In the genomic region with DNA sequence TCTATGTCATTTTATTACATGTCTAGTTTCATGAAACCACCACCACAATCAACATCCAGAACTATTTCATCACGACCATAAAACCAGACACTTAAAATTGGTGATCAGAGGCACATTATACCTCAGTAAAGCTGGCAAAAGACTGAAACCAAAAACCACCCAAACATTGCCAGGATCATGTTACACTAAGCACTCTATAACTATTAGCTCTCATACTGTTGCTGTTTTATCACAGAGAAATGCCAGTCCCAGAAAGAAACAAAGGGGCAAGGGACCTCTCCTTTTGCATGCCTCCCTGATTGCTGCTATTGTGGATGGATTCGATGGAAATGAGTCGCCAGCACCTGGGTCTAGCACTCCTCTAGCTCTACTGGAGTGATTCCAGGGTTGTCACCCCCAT, we compare ENCODE assay signal across 29 cellular contexts.
DNase-seq lines count a peak whose midpoint lies in the region; ATAC-seq, FAIRE-seq and TF ChIP-seq lines count a peak whose summit lies in the region.
"Had no signal": no experiment of that assay in that cellular context is flagged by ENCODE, and none has a peak within 500 bp of the region (broad histone marks: within the 10 kb centered on the region; RNA-seq: fewer than 3 reads in every experiment).

No MANE protein-coding gene starts in this region.

- H3K4me3 Mint-ChIP-seq in effector memory CD8-positive, alpha-beta T cell: no peak overlapping the region
- H3K4me3 Mint-ChIP-seq: activated naive CD8-positive, alpha-beta T cell treated with anti-CD3 and anti-CD28 coated beads, Interleukin-2, amount 50 U/mL, for 24 hours; naive B cell had no signal

- no peak for FAIRE-seq in GM12892 (lab: Jason Lieb, UNC)
- FAIRE-seq: D721Med, GM12878, GM19239, TTC549 had no signal

- DNase-seq in NCI-H510A treated with DMSO at 0.1 percent for 48 hours (lab: John Stamatoyannopoulos, UW) (peak; percentile 29), NCI-H510A (lab: John Stamatoyannopoulos, UW) (no peak), NCI-H2081 (lab: John Stamatoyannopoulos, UW) (peak; percentile 33 to 71), NCI-H69 (lab: John Stamatoyannopoulos, UW) (peak; percentile 8), NCI-H526 (lab: John Stamatoyannopoulos, UW) (no peak), GM12892 (ENCODE audit: insufficient read length) (no peak), GM13977 (ENCODE audit: low spot score) (no peak)
- DNase-seq in effector memory CD8-positive, alpha-beta T cell: no peak
- DNase-seq: activated CD4-positive, alpha-beta T cell treated with anti-CD3 and anti-CD28 coated beads for 48 hours; activated effector memory CD4-positive, alpha-beta T cell treated with anti-CD3 and anti-CD28 coated beads, Interleukin-2, amount 50 U/mL, for 16 hours; activated naive CD8-positive, alpha-beta T cell treated with anti-CD3 and anti-CD28 coated beads, Interleukin-2, amount 50 U/mL, for 24 hours; body of pancreas; effector memory CD4-positive, alpha-beta T cell; GM23248; left cardiac atrium; mesenchymal stem cell; naive B cell; NCI-H226; occipital lobe; retina; spleen; stimulated activated CD4-positive, alpha-beta T cell treated with anti-CD3 and anti-CD28 coated beads, Interleukin-4, amount 100 ng/mL, for 4 hours; SW 1271; upper lobe of left lung had no signal

- no peak for TF ChIP-seq CTCF in GM13977 (IDR thresholded peaks at IDR 0.05; ENCODE audit: extremely low read depth, insufficient read depth, missing control alignments)

- H3K36me3 Mint-ChIP-seq in effector memory CD8-positive, alpha-beta T cell (ENCODE audit: insufficient read depth): no peaks in the 10 kb centered on the region
- H3K36me3 Mint-ChIP-seq: naive B cell had no signal

- H3K9me3 Mint-ChIP-seq in effector memory CD8-positive, alpha-beta T cell: no peaks in the 10 kb centered on the region
- H3K9me3 Mint-ChIP-seq: activated naive CD8-positive, alpha-beta T cell treated with anti-CD3 and anti-CD28 coated beads, Interleukin-2, amount 50 U/mL, for 24 hours had no signal

- no peaks in the 10 kb centered on the region for H3K4me1 Mint-ChIP-seq in effector memory CD8-positive, alpha-beta T cell (ENCODE audit: low read depth in 2 of 2)
- H3K4me1 Mint-ChIP-seq: activated naive CD8-positive, alpha-beta T cell treated with anti-CD3 and anti-CD28 coated beads, Interleukin-2, amount 50 U/mL, for 24 hours; naive B cell had no signal

- no peak for TF ChIP-seq POLR2A in GM12892 (IDR thresholded peaks at IDR 0.05; ENCODE audit: low read depth, low read length)

- H3K27ac Mint-ChIP-seq in effector memory CD8-positive, alpha-beta T cell: no peak overlapping the region
- H3K27ac Mint-ChIP-seq: activated naive CD8-positive, alpha-beta T cell treated with anti-CD3 and anti-CD28 coated beads, Interleukin-2, amount 50 U/mL, for 24 hours; naive B cell had no signal

- ATAC-seq in effector memory CD8-positive, alpha-beta T cell (replicated peaks): no peak
- ATAC-seq: activated naive CD8-positive, alpha-beta T cell treated with anti-CD3 and anti-CD28 coated beads, Interleukin-2, amount 50 U/mL, for 24 hours; body of pancreas; GM12878; Right ventricle myocardium inferior had no signal

- in situ Hi-C loops in GM13977 (cut with MboI; ENCODE audit: low pct_unique_long_range_greater_than_20kb, low sequenced_read_pairs, unreplicated experiment): no loop called here

- peaks cover 35 to 54% of the 10 kb centered on the region in 2 donors for H3K27me3 Mint-ChIP-seq in effector memory CD8-positive, alpha-beta T cell

Comparison
In these comparisons a context has a peak if more than half of its experiments do, and no peak if none do; other contexts are left out.
1. DNase-seq: peak in NCI-H510A treated with DMSO at 0.1 percent for 48 hours (single experiment), NCI-H2081 (2 of 2) and NCI-H69 (single experiment); none in NCI-H510A (single experiment), NCI-H526 (0 of 2), GM12892 (single experiment), GM13977 (single experiment) and effector memory CD8-positive, alpha-beta T cell (0 of 3).